In genomic region chr20:43243672-43244269, GRCh38 we compare ENCODE assay signal across 14 cellular contexts. TPM values are rescaled to one million over a fixed set of nuclear protein-coding genes. Genes with fewer than 3 reads are reported as not detected.
DNase-seq lines count a peak whose midpoint lies in the region; ATAC-seq and TF ChIP-seq lines count a peak whose summit lies in the region.
"Had no signal": no experiment of that assay in that cellular context is flagged by ENCODE, and none has a peak within 500 bp of the region (broad histone marks: within the 10 kb centered on the region; RNA-seq: fewer than 3 reads in every experiment).

No MANE protein-coding gene starts in this region.

- H3K4me3 ChIP-seq in BJ (ENCODE audit: low read depth, low read length) (no peak overlapping the region), RWPE2 (ENCODE audit: severe bottlenecking) (no peak overlapping the region)
- H3K4me3 ChIP-seq: ovary had no signal

- ATAC-seq in RWPE2 (ENCODE audit: low read depth) (peak; percentile 72), GM21390 (IDR thresholded peaks at IDR 0.05; ENCODE audit: unreplicated experiment) (no peak)
- ATAC-seq: Right ventricle myocardium inferior had no signal

- H3K9me3 Mint-ChIP-seq in HFFc6: no peaks in the 10 kb centered on the region

- peak; percentile 17; the same call in 1 of the 2 replicates for TF ChIP-seq CTCF in BJ (IDR thresholded peaks at IDR 0.05; ENCODE audit: insufficient read depth, low read depth, low read length)
- TF ChIP-seq CTCF in HFFc6 (IDR thresholded peaks at IDR 0.05): peak; percentile 49
- TF ChIP-seq CTCF in RWPE2 (IDR thresholded peaks at IDR 0.05; ENCODE audit: poor library complexity, severe bottlenecking): peak; percentile 71

- H3K4me3 Mint-ChIP-seq in HFFc6: no peak overlapping the region

- H3K27ac Mint-ChIP-seq in HFFc6: no peak overlapping the region

- H3K4me1 ChIP-seq in RWPE2 (ENCODE audit: insufficient read depth, poor library complexity, severe bottlenecking): no peaks in the 10 kb centered on the region

- no peak for DNase-seq in BJ (ENCODE audit: low read depth)
- DNase-seq in HFFc6: no peak
- peak; percentile 68 for DNase-seq in RWPE2 (ENCODE audit: low spot score)
- DNase-seq in medulla oblongata (ENCODE audit: extremely low spot score): peak; percentile 68
- DNase-seq in DMS114 treated with DMSO at 0.1 percent for 48 hours (lab: John Stamatoyannopoulos, UW; ENCODE audit: unreplicated experiment): no peak
- DNase-seq in stimulated activated CD4-positive, alpha-beta T cell treated with anti-CD3 and anti-CD28 coated beads, Interleukin-4, amount 100 ng/mL, for 24 hours: no peak
- no peak for DNase-seq in UCSD-AML1 (lab: John Stamatoyannopoulos, UW; ENCODE audit: unreplicated experiment)
- DNase-seq: activated CD8-positive, alpha-beta memory T cell treated with anti-CD3 and anti-CD28 coated beads, Interleukin-2, amount 50 U/mL, for 48 hours; central memory CD4-positive, alpha-beta T cell; GF-D8; ovary had no signal

- no peak overlapping the region for H3K27ac ChIP-seq in RWPE2 (ENCODE audit: poor library complexity, severe bottlenecking)
- H3K27ac ChIP-seq: ovary had no signal

- POLR2A ChIA-PET in BJ (lab: Charles Lee): no interaction called here

- H3K9me3 ChIP-seq in RWPE2 (ENCODE audit: severe bottlenecking): no peaks in the 10 kb centered on the region
- H3K9me3 ChIP-seq: ovary had no signal

- H3K27me3 ChIP-seq in BJ (ENCODE audit: control insufficient read depth, insufficient read depth, low read length) (no peaks in the 10 kb centered on the region), RWPE2 (ENCODE audit: insufficient read depth, poor library complexity, severe bottlenecking) (peaks cover 32% of the 10 kb centered on the region)
- H3K27me3 ChIP-seq: ovary had no signal

- CTCF ChIA-PET in BJ (lab: Yijun Ruan, JAX): no interaction called here

- H3K4me1 Mint-ChIP-seq in HFFc6 (ENCODE audit: low read depth): no peaks in the 10 kb centered on the region

- H3K36me3 Mint-ChIP-seq in HFFc6 (ENCODE audit: low read depth): no peaks in the 10 kb centered on the region

- H3K27me3 Mint-ChIP-seq in HFFc6 (ENCODE audit: insufficient read depth): peaks cover 15% of the 10 kb centered on the region

- H3K36me3 ChIP-seq in BJ (ENCODE audit: control insufficient read depth, insufficient read depth, low read length) (no peaks in the 10 kb centered on the region), RWPE2 (ENCODE audit: low read depth) (no peaks in the 10 kb centered on the region)
- H3K36me3 ChIP-seq: ovary had no signal

RNA-seq across cellular contexts. Expression of gene PTPRT, which starts 54.1 kb away (rescaled TPM):
- polyA plus RNA-seq in BJ (2011; rRNA removed): not detected in 2 replicates
- not detected in 2 replicates for polyA minus RNA-seq in BJ (2011; rRNA and poly(A)+ RNA removed)
- not detected for total RNA-seq in HFFc6 (2021; fragmentation: NEBNext Ultra II Directional; extraction: Animal tissue kit (Norgen Biotek cat#: 25700))
- total RNA-seq: glomerular endothelial cell had no signal

Comparison
In these comparisons a context has a peak if more than half of its experiments do, and no peak if none do; other contexts are left out.
1. DNase-seq: peak in RWPE2 (single experiment) and medulla oblongata (single experiment); none in BJ (single experiment), HFFc6 (single experiment), DMS114 treated with DMSO at 0.1 percent for 48 hours (single experiment), stimulated activated CD4-positive, alpha-beta T cell treated with anti-CD3 and anti-CD28 coated beads, Interleukin-4, amount 100 ng/mL, for 24 hours (single experiment) and UCSD-AML1 (single experiment).
2. CTCF ChIP-seq: peak in every context shown above with its lines; median percentile 71 in RWPE2; 49 in HFFc6; 17 in BJ.